In the genomic region with DNA sequence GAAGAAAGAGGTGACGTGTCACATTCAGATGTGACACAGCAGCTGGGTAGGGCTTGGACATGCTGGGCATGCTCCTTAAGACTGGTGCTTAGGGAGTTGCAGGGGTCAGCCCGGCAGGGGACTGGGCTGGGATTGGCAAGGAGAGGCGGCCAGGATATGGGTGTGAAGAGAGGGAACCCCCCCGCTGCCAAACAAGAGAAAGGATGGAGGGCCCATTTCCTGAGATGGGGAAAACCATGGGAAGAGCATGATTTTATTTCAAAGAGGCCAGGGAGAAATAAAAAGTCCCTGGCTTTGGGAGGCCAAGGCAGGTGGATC, we compare ENCODE assay signal across 12 cellular contexts. TPM values are rescaled to one million over a fixed set of nuclear protein-coding genes. Genes with fewer than 3 reads are reported as not detected.
DNase-seq lines count a peak whose midpoint lies in the region; FAIRE-seq and TF ChIP-seq lines count a peak whose summit lies in the region.
"Had no signal": no experiment of that assay in that cellular context is flagged by ENCODE, and none has a peak within 500 bp of the region (broad histone marks: within the 10 kb centered on the region; RNA-seq: fewer than 3 reads in every experiment).

No MANE protein-coding gene starts in this region.

- peaks cover 52% of the 10 kb centered on the region for H3K79me2 ChIP-seq in neural progenitor cell (ENCODE audit: low read depth)
- H3K79me2 ChIP-seq in smooth muscle cell (ENCODE audit: low read depth), result peaks cover 38% of the 10 kb centered on the region

- FAIRE-seq in GM12891 (lab: Jason Lieb, UNC), result no peak

- H3K4me3 Mint-ChIP-seq in Caco-2 (ENCODE audit: unreplicated experiment) (no peak overlapping the region), brain (peak overlapping the region; percentile 14 to 76 (median 46)), neural progenitor cell (peak overlapping the region; percentile 59)

- peaks cover 95% of the 10 kb centered on the region for H4K20me1 ChIP-seq in neural progenitor cell (ENCODE audit: low read depth)
- H4K20me1 ChIP-seq in smooth muscle cell (ENCODE audit: low read depth), result peaks cover 96% of the 10 kb centered on the region

- CTCF ChIA-PET in Caco-2 (lab: Charles Lee), result no interaction called here

- H3K9me3 ChIP-seq in Caco-2 (no peaks in the 10 kb centered on the region), HUES48 (ENCODE audit: control insufficient read depth, insufficient read depth, low read length) (no peaks in the 10 kb centered on the region), neural progenitor cell (ENCODE audit: low read depth) (no peaks in the 10 kb centered on the region), smooth muscle cell (replicated peaks; ENCODE audit: low read depth) (no peaks in the 10 kb centered on the region)
- H3K9me3 ChIP-seq: colonic mucosa had no signal

- H3K9ac ChIP-seq in HUES48 (ENCODE audit: low read depth, low read length), result no peak overlapping the region
- H3K9ac ChIP-seq in neural progenitor cell, result no peak overlapping the region
- H3K9ac ChIP-seq in smooth muscle cell (ENCODE audit: low read depth), result no peak overlapping the region

- H3K27me3 Mint-ChIP-seq in Caco-2 (ENCODE audit: insufficient read depth, unreplicated experiment) (no peaks in the 10 kb centered on the region), brain (peaks cover 13% of the 10 kb centered on the region), neural progenitor cell (ENCODE audit: insufficient read depth, low read depth) (peaks cover 14% of the 10 kb centered on the region)

- peaks cover 41% of the 10 kb centered on the region for H3K4me1 ChIP-seq in Caco-2
- peaks cover 10% of the 10 kb centered on the region for H3K4me1 ChIP-seq in HUES48 (ENCODE audit: control insufficient read depth, insufficient read depth, low read length)
- H3K4me1 ChIP-seq in neural progenitor cell, result peaks cover 16% of the 10 kb centered on the region
- peaks cover 12% of the 10 kb centered on the region for H3K4me1 ChIP-seq in smooth muscle cell (ENCODE audit: low read depth)

- H3K4me2 ChIP-seq in neural progenitor cell (no peak overlapping the region), smooth muscle cell (no peak overlapping the region)

- H3K36me3 ChIP-seq in Caco-2 (ENCODE audit: control insufficient read depth, insufficient read depth, low read length) (peaks cover 11% of the 10 kb centered on the region), HUES48 (ENCODE audit: control insufficient read depth, insufficient read depth, low read length) (peaks cover 60% of the 10 kb centered on the region), neural progenitor cell (peaks cover 8% of the 10 kb centered on the region), smooth muscle cell (ENCODE audit: low read depth) (no peaks in the 10 kb centered on the region)

- H3K27ac ChIP-seq in HUES48 (ENCODE audit: low read depth, low read length) (peak overlapping the region; percentile 0), neural progenitor cell (peak overlapping the region; percentile 3), smooth muscle cell (ENCODE audit: low read depth) (no peak overlapping the region)
- H3K27ac ChIP-seq: colonic mucosa had no signal

- H2AFZ ChIP-seq in neural progenitor cell (replicated peaks) (no peak overlapping the region), smooth muscle cell (ENCODE audit: low read depth) (no peak overlapping the region)

- no peaks in the 10 kb centered on the region for H3K9me3 Mint-ChIP-seq in Caco-2 (ENCODE audit: unreplicated experiment)
- H3K9me3 Mint-ChIP-seq in brain, result peaks cover 0 to 11% (median 3%) of the 10 kb centered on the region in 5 experiments
- H3K9me3 Mint-ChIP-seq in neural progenitor cell, result no peaks in the 10 kb centered on the region

- H3K4me3 ChIP-seq in Caco-2 (ENCODE audit: low read depth, low read length) (no peak overlapping the region), HUES48 (ENCODE audit: low read depth, low read length) (no peak overlapping the region), neural progenitor cell (no peak overlapping the region), smooth muscle cell (no peak overlapping the region)
- H3K4me3 ChIP-seq: colonic mucosa had no signal

- H3K36me3 Mint-ChIP-seq in Caco-2 (ENCODE audit: insufficient read depth, unreplicated experiment) (peaks cover 100% of the 10 kb centered on the region), brain (peaks cover 58% of the 10 kb centered on the region), neural progenitor cell (peaks cover 30% of the 10 kb centered on the region)

- DNase-seq in Caco-2, result no peak
- DNase-seq in neural progenitor cell (ENCODE audit: low spot score), result no peak
- no peak for DNase-seq in NOMO-1 (lab: John Stamatoyannopoulos, UW; ENCODE audit: unreplicated experiment in 2 of 2)
- DNase-seq in smooth muscle cell (lab: John Stamatoyannopoulos, UW; ENCODE audit: unreplicated experiment), result no peak
- no peak for DNase-seq in GM12891 (ENCODE audit: insufficient read length, low spot score)
- DNase-seq in NCI-H748 (lab: John Stamatoyannopoulos, UW; ENCODE audit: unreplicated experiment), result no peak
- DNase-seq: colonic mucosa, GDM1, NCI-H2029, SHP77 treated with DMSO at 0.1 percent for 48 hours had no signal

- H3K27ac Mint-ChIP-seq in Caco-2 (ENCODE audit: unreplicated experiment), result peak overlapping the region; percentile 98
- H3K27ac Mint-ChIP-seq in brain, result peak overlapping the region; percentile 78 to 100 (median 88)
- no peak overlapping the region for H3K27ac Mint-ChIP-seq in neural progenitor cell

- WGBS in smooth muscle cell (ENCODE audit: low lambda C conversion rate), result 89% methylated on average over 4 of the region's 4 CpGs

- H3K27me3 ChIP-seq in Caco-2 (replicated peaks; ENCODE audit: control insufficient read depth, insufficient read depth, low read length) (no peaks in the 10 kb centered on the region), HUES48 (ENCODE audit: control insufficient read depth, insufficient read depth, low read length) (no peaks in the 10 kb centered on the region), neural progenitor cell (no peaks in the 10 kb centered on the region), smooth muscle cell (ENCODE audit: low read depth) (no peaks in the 10 kb centered on the region)
- H3K27me3 ChIP-seq: colonic mucosa had no signal

- TF ChIP-seq CTCF in Caco-2 (IDR thresholded peaks at IDR 0.05; ENCODE audit: insufficient read depth in 1 of 2, low read depth in 1 of 2, low read length in 1 of 2, severe bottlenecking in 1 of 2, unreplicated experiment in 1 of 2) (no peak), brain (conservative IDR thresholded peaks at IDR 0.05) (no peak), neural progenitor cell (IDR thresholded peaks at IDR 0.05) (no peak), smooth muscle cell (IDR thresholded peaks at IDR 0.05; ENCODE audit: borderline replicate concordance, insufficient read depth, poor library complexity, severe bottlenecking) (no peak)

- H3K4me1 Mint-ChIP-seq in Caco-2 (ENCODE audit: low read depth, unreplicated experiment) (peaks cover 44% of the 10 kb centered on the region), brain (peaks cover 88% of the 10 kb centered on the region), neural progenitor cell (peaks cover 66% of the 10 kb centered on the region)

- intact Hi-C loops in Caco-2 (cut with micrococcal nuclease; ENCODE audit: unreplicated experiment), result loop anchor here (5.0 to 10.0 kb wide), 2 partner anchors 181 to 208 kb away; a partner anchor contains a TSS

- POLR2A ChIA-PET in Caco-2 (lab: Charles Lee), result no interaction called here

- BruUV-seq in Caco-2 (replicated peaks; lab: Mats Ljungman, UMichigan), result no TSS peak

- H3F3A ChIP-seq in neural progenitor cell (ENCODE audit: low read depth) (peaks cover 90% of the 10 kb centered on the region), smooth muscle cell (ENCODE audit: low read depth) (peaks cover 25% of the 10 kb centered on the region)

- no peak for TF ChIP-seq POLR2A in GM12891 (IDR thresholded peaks at IDR 0.05; ENCODE audit: low read depth, low read length)

TF ChIP-seq in GM12891, 5 proteins besides CTCF, POLR2A, EP300 and RAD21:
- TF ChIP-seq PAX5 (IDR thresholded peaks at IDR 0.05; ENCODE audit: insufficient read depth, low read length, severe bottlenecking), result no peak
- no peak for TF ChIP-seq POLR2AphosphoS5 (IDR thresholded peaks at IDR 0.05; ENCODE audit: low read depth, low read length)
- no peak for TF ChIP-seq TAF1 (IDR thresholded peaks at IDR 0.05; ENCODE audit: low read depth, low read length)
- no peak for TF ChIP-seq SPI1 (IDR thresholded peaks at IDR 0.05; ENCODE audit: low read depth, low read length)
- TF ChIP-seq POU2F2 (IDR thresholded peaks at IDR 0.05; ENCODE audit: low read depth, low read length), result no peak

RNA-seq across cellular contexts. Expression of a gene that starts 5.3 kb away (rescaled TPM):
- total RNA-seq in Caco-2 (2022), result 610 and 647 TPM in 2 replicates
- polyA plus RNA-seq in brain (ENCODE audit: insufficient read depth, low read depth, low replicate concordance), result 435 TPM
- total RNA-seq in neural progenitor cell (ENCODE audit: low replicate concordance), result 189 and 230 TPM in 2 replicates
- 421 and 443 TPM in 2 replicates for total RNA-seq in smooth muscle cell
- polyA plus RNA-seq in smooth muscle cell, result 288 and 339 TPM in 2 replicates
- 491 TPM for polyA plus RNA-seq in GM12891 (2012; ENCODE audit: low read depth, missing spikeins)

RNA-seq across cellular contexts. Expression of a gene that starts 6.9 kb away (rescaled TPM):
- total RNA-seq in Caco-2 (2022), result 85.8 and 88.0 TPM in 2 replicates
- 116 TPM for polyA plus RNA-seq in brain (ENCODE audit: insufficient read depth, low read depth, low replicate concordance)
- 27.7 and 68.3 TPM in 2 replicates for total RNA-seq in neural progenitor cell (ENCODE audit: low replicate concordance)
- total RNA-seq in smooth muscle cell, result 42.8 and 71.6 TPM in 2 replicates
- polyA plus RNA-seq in smooth muscle cell, result 97.1 and 115 TPM in 2 replicates
- polyA plus RNA-seq in GM12891 (2012; ENCODE audit: low read depth, missing spikeins), result 62.8 TPM

RNA-seq across cellular contexts. Expression of a gene that starts 23.5 kb away (rescaled TPM):
- total RNA-seq in Caco-2 (2022) (47.4 and 49.4 TPM in 2 replicates), neural progenitor cell (ENCODE audit: low replicate concordance) (22.0 and 32.7 TPM in 2 replicates), smooth muscle cell (11.1 and 17.8 TPM in 2 replicates)
- polyA plus RNA-seq in brain (ENCODE audit: insufficient read depth, low read depth, low replicate concordance) (22.5 TPM), smooth muscle cell (11.3 and 14.5 TPM in 2 replicates)
- 19.6 TPM for polyA plus RNA-seq in GM12891 (2012; ENCODE audit: low read depth, missing spikeins)

RNA-seq across cellular contexts. Expression of a gene that starts 44.9 kb away (rescaled TPM):
- not detected in 2 replicates for total RNA-seq in Caco-2 (2022)
- 2.2 TPM for polyA plus RNA-seq in brain (ENCODE audit: insufficient read depth, low read depth, low replicate concordance)
- 0.11 and 0.22 TPM in 2 replicates for total RNA-seq in neural progenitor cell (ENCODE audit: low replicate concordance)
- total RNA-seq in smooth muscle cell, result not detected in 2 replicates
- not detected in 2 replicates for polyA plus RNA-seq in smooth muscle cell
- not detected for polyA plus RNA-seq in GM12891 (2012; ENCODE audit: low read depth, missing spikeins)
